Comparison of ENCODE assay signal across 1 cellular context in genomic region chr3:44506961-44507360, GRCh38.
TF ChIP-seq lines count a peak whose summit lies in the region.

No MANE protein-coding gene starts in this region.

TF ChIP-seq in HepG2, 621 proteins besides CTCF, POLR2A, EP300 and RAD21:
- peak; percentile 2; the same call in 1 of the 2 replicates for TF ChIP-seq ZNF121 (CRISPR knock-in tag; IDR thresholded peaks at IDR 0.05)
- no peak for TF ChIP-seq PRMT3 (CRISPR knock-in tag; IDR thresholded peaks at IDR 0.05; ENCODE audit: borderline replicate concordance, low read depth)
